In genomic region chr16:81910366-81910885, GRCh38 we compare ENCODE assay signal across 18 cellular contexts.
DNase-seq lines count a peak whose midpoint lies in the region; ATAC-seq, FAIRE-seq and TF ChIP-seq lines count a peak whose summit lies in the region.
"Had no signal": no experiment of that assay in that cellular context is flagged by ENCODE, and none has a peak within 500 bp of the region (broad histone marks: within the 10 kb centered on the region; RNA-seq: fewer than 3 reads in every experiment).

No MANE protein-coding gene starts in this region.

- TF ChIP-seq RAD21 in A549 (conservative IDR thresholded peaks at IDR 0.05 in 1 of 2, IDR thresholded peaks at IDR 0.05 in 1 of 2), result no peak
- no peak for TF ChIP-seq RAD21 in GM12878 (IDR thresholded peaks at IDR 0.05; ENCODE audit: insufficient read depth, low read depth, low read length)

- FAIRE-seq in A549 (lab: Jason Lieb, UNC), result no peak
- no peak for FAIRE-seq in GM12878 (lab: Jason Lieb, UNC)
- FAIRE-seq: A204.1 had no signal

- in situ Hi-C loops in GM12878 (cut with MboI), result no loop called here

- ATAC-seq in A549 (no peak), GM12878 (no peak), natural killer cell (peak in 1 of 3 donors; percentile 21), HG03097 (IDR thresholded peaks at IDR 0.05; ENCODE audit: low FRiP score, unreplicated experiment) (no peak), HG03571 (IDR thresholded peaks at IDR 0.05; ENCODE audit: unreplicated experiment) (no peak), HG03378 (IDR thresholded peaks at IDR 0.05; ENCODE audit: unreplicated experiment) (no peak)
- ATAC-seq: CD8-positive, alpha-beta T cell; HCT116 had no signal

- H2AK5ac ChIP-seq in mesendoderm (ENCODE audit: low read length), result no peak overlapping the region

- H3K27me3 ChIP-seq in GM12878 (replicated peaks in 1 of 2; ENCODE audit: control insufficient read depth in 2 of 2, insufficient read depth in 2 of 2, low read length in 1 of 2) (no peaks in the 10 kb centered on the region), mesendoderm (ENCODE audit: insufficient read depth, low read length, poor library complexity) (no peaks in the 10 kb centered on the region)
- H3K27me3 ChIP-seq: BE2C had no signal

- POLR2A ChIA-PET in A549 (lab: Yijun Ruan, JAX), result no interaction called here
- POLR2A ChIA-PET in GM12878 (lab: Charles Lee), result no interaction called here

- H3K4me3 ChIP-seq in A549 (no peak overlapping the region), GM12878 (no peak overlapping the region), mesendoderm (ENCODE audit: low read length) (no peak overlapping the region)

- TF ChIP-seq EP300 in A549 (IDR thresholded peaks at IDR 0.05) (no peak), GM12878 (IDR thresholded peaks at IDR 0.05; ENCODE audit: borderline replicate concordance in 1 of 2, control insufficient read depth in 1 of 2, low read depth in 2 of 2, low read length in 2 of 2) (no peak)

- H2AFZ ChIP-seq in GM12878 (ENCODE audit: control insufficient read depth, low read depth, low read length), result no peak overlapping the region

- H3K4me1 ChIP-seq in A549 (no peaks in the 10 kb centered on the region), GM12878 (ENCODE audit: control insufficient read depth, insufficient read depth, low read length) (no peaks in the 10 kb centered on the region), mesendoderm (ENCODE audit: control insufficient read depth, low read depth, low read length) (no peaks in the 10 kb centered on the region)
- H3K4me1 ChIP-seq: BE2C, Caco-2 had no signal

- H3K9ac ChIP-seq in GM12878 (ENCODE audit: control insufficient read depth, insufficient read depth, low read length) (no peak overlapping the region), mesendoderm (ENCODE audit: low read length) (no peak overlapping the region)

- no peak overlapping the region for H3K18ac ChIP-seq in mesendoderm (ENCODE audit: low read length)

- TF ChIP-seq CTCF in A549 (IDR thresholded peaks at IDR 0.05) (no peak), GM12878 (IDR thresholded peaks at IDR 0.05 in 2 of 3, conservative IDR thresholded peaks at IDR 0.05 in 1 of 3; ENCODE audit: control insufficient read depth in 2 of 3, extremely low read depth in 1 of 3, insufficient read depth in 1 of 3, low read depth in 3 of 3, low read length in 3 of 3) (no peak), natural killer cell (IDR thresholded peaks at IDR 0.05) (no peak)

- TF ChIP-seq POLR2A in A549 (IDR thresholded peaks at IDR 0.05; ENCODE audit: low read length), result no peak
- peak; percentile 18 for TF ChIP-seq POLR2A in GM15510 (IDR thresholded peaks at IDR 0.05; ENCODE audit: borderline replicate concordance, extremely low read depth, insufficient read length)
- no peak for TF ChIP-seq POLR2A in GM12878 (IDR thresholded peaks at IDR 0.05; ENCODE audit: low read depth, low read length)

- H3K23ac ChIP-seq in mesendoderm (ENCODE audit: low read length), result no peak overlapping the region

- H4K20me1 ChIP-seq in GM12878 (ENCODE audit: control insufficient read depth, insufficient read depth), result no peaks in the 10 kb centered on the region; the same call in 1 of the 2 replicates

- H3K4me2 ChIP-seq in A549 (no peak overlapping the region), GM12878 (ENCODE audit: control insufficient read depth, insufficient read depth) (no peak overlapping the region), mesendoderm (ENCODE audit: low read length) (no peak overlapping the region)

- no TSS peak for BruUV-seq in GM12878 (replicated peaks; lab: Mats Ljungman, UMichigan)

- H3K4me3 Mint-ChIP-seq in natural killer cell, result no peak overlapping the region
- H3K4me3 Mint-ChIP-seq: CD8-positive, alpha-beta T cell had no signal

- H3K79me1 ChIP-seq in mesendoderm (ENCODE audit: low read length), result no peaks in the 10 kb centered on the region

- H3K36me3 ChIP-seq in GM12878 (ENCODE audit: control insufficient read depth in 2 of 2, insufficient read depth in 2 of 2, low read length in 1 of 2), result peaks cover 48 to 50% of the 10 kb centered on the region in 2 experiments
- no peaks in the 10 kb centered on the region for H3K36me3 ChIP-seq in mesendoderm (ENCODE audit: control insufficient read depth, insufficient read depth, low read length)
- H3K36me3 ChIP-seq: BE2C had no signal

- no peak overlapping the region for H2BK15ac ChIP-seq in mesendoderm (replicated peaks; ENCODE audit: low read depth)

- RAD21 ChIA-PET in GM12878 (lab: Charles Lee; ENCODE audit: unreplicated experiment), result no interaction called here

- H3K27me3 Mint-ChIP-seq in natural killer cell (ENCODE audit: low read depth in 2 of 2), result no peaks in the 10 kb centered on the region

- no peak overlapping the region for H2BK5ac ChIP-seq in mesendoderm (ENCODE audit: low read length)

- no peak overlapping the region for H3K27ac ChIP-seq in A549
- H3K27ac ChIP-seq in GM12878 (ENCODE audit: control insufficient read depth, insufficient read depth), result no peak overlapping the region
- H3K27ac ChIP-seq in mesendoderm (ENCODE audit: low read depth, low read length), result no peak overlapping the region
- H3K27ac ChIP-seq: C4-2B had no signal

- no peak overlapping the region for H3K56ac ChIP-seq in mesendoderm (ENCODE audit: low read length)

- CTCF ChIA-PET in A549 (lab: Yijun Ruan, JAX), result interaction anchor here (2.8 kb wide), 1 partner anchor 25 kb away, joined by 9 read pairs; no protein-coding TSS in a partner anchor
- CTCF ChIA-PET in GM12878 (lab: Yijun Ruan, JAX), result interaction anchor here (1.2 kb wide), 1 partner anchor 20 kb away, joined by 5 read pairs; no protein-coding TSS in a partner anchor

- no peaks in the 10 kb centered on the region for H3K4me1 Mint-ChIP-seq in natural killer cell

- no peak overlapping the region for H4K8ac ChIP-seq in mesendoderm (ENCODE audit: low read depth, low read length)

- no peak overlapping the region for H3K4ac ChIP-seq in mesendoderm (ENCODE audit: low read depth, low read length)

- intact Hi-C loops in GM12878 (cut with micrococcal nuclease; ENCODE audit: unreplicated experiment), result no loop called here
- intact Hi-C loops in natural killer cell (cut with micrococcal nuclease), result no loop called here

- SMC1A ChIA-PET in GM12878 (lab: Charles Lee; ENCODE audit: uncharacterized antibody, unreplicated experiment), result no interaction called here

- H4K5ac ChIP-seq in mesendoderm (ENCODE audit: low read length), result no peak overlapping the region

- peaks cover 14% of the 10 kb centered on the region for H3K36me3 Mint-ChIP-seq in natural killer cell
- H3K36me3 Mint-ChIP-seq: CD8-positive, alpha-beta T cell had no signal

- H3K9me3 Mint-ChIP-seq in natural killer cell, result no peaks in the 10 kb centered on the region
- H3K9me3 Mint-ChIP-seq: CD8-positive, alpha-beta T cell had no signal

- H3K27ac Mint-ChIP-seq in natural killer cell, result peak overlapping the region; percentile 7 to 10
- H3K27ac Mint-ChIP-seq: CD8-positive, alpha-beta T cell had no signal

- 87% methylated on average over 28 of the region's 28 CpGs for WGBS in A549 (ENCODE audit: missing lambda C conversion rate)
- 98% methylated on average over 28 of the region's 28 CpGs for WGBS in GM12878 (ENCODE audit: insufficient coverage, insufficient replicate concordance, low lambda C conversion rate, missing lambda C conversion rate)
- WGBS in mesendoderm (ENCODE audit: extremely low coverage, insufficient coverage, low lambda C conversion rate), result no CpG with 5 or more reads among the region's 28 CpGs

- no peaks in the 10 kb centered on the region for H3K79me2 ChIP-seq in GM12878 (ENCODE audit: control insufficient read depth, insufficient read depth, low read length)
- no peaks in the 10 kb centered on the region for H3K79me2 ChIP-seq in mesendoderm (ENCODE audit: control insufficient read depth, insufficient read depth, low read length)

- DNase-seq in A549 (ENCODE audit: low read depth in 1 of 2, low spot score in 1 of 2) (no peak), GM12878 (ENCODE audit: low read depth, low spot score) (no peak), natural killer cell (no peak), mesendoderm (no peak)
- DNase-seq: BE2C; Caco-2; CD8-positive, alpha-beta T cell; DND-41; GDM1; Kasumi-1; KBM-7 had no signal

- H2BK120ac ChIP-seq in mesendoderm (ENCODE audit: low read depth, low read length), result no peak overlapping the region

- H3K9me3 ChIP-seq in A549 (no peaks in the 10 kb centered on the region), GM12878 (replicated peaks; ENCODE audit: control insufficient read depth, insufficient read depth, low read length) (no peaks in the 10 kb centered on the region)
- H3K9me3 ChIP-seq: BE2C, Caco-2 had no signal

TF ChIP-seq in GM12878, 131 proteins besides CTCF, POLR2A, EP300 and RAD21:
- 0 out of 2 replicates have a peak, but pooled peaks have one; percentile 46 for TF ChIP-seq POLR2AphosphoS5 (IDR thresholded peaks at IDR 0.05; ENCODE audit: low read length)
- TF ChIP-seq NKRF (conservative IDR thresholded peaks at IDR 0.05), result no peak
- no peak for TF ChIP-seq TCF7 (IDR thresholded peaks at IDR 0.05; ENCODE audit: borderline replicate concordance)
- no peak for TF ChIP-seq BHLHE40 (IDR thresholded peaks at IDR 0.05; ENCODE audit: borderline replicate concordance in 1 of 2, low read depth in 2 of 2, low read length in 1 of 2)
- TF ChIP-seq HDGF (IDR thresholded peaks at IDR 0.05), result no peak
